ENCODE assay signal across 21 cellular contexts in the genomic region with DNA sequence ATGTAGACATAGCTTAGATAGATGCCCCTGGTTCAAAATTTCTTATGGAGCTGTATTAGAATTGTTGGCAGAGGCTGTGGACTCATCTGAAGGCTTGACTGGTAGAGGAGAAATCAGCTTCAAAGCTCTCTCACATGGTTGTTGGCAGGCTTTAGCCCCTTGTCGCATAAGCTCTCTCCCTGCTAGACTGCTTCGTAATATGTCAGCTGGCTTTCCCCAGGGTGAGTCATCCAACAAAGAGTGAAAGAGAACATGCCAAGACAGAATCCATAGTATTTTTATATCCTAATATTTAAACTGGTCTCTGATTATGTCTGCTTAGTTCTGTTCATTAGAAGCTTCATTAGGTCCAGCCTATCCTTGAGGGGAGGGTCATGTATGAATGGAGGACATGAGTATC.
DNase-seq lines count a peak whose midpoint lies in the region; ATAC-seq, FAIRE-seq and TF ChIP-seq lines count a peak whose summit lies in the region.
"Had no signal": no experiment of that assay in that cellular context is flagged by ENCODE, and none has a peak within 500 bp of the region (broad histone marks: within the 10 kb centered on the region; RNA-seq: fewer than 3 reads in every experiment).

No MANE protein-coding gene starts in this region.

- ATAC-seq in HG03457 (IDR thresholded peaks at IDR 0.05; ENCODE audit: unreplicated experiment) = no peak

- no peak overlapping the region for H3K4me3 Mint-ChIP-seq in mesothelial cell of epicardium
- H3K4me3 Mint-ChIP-seq: CD8-positive, alpha-beta memory T cell; central memory CD8-positive, alpha-beta T cell; type B pancreatic cell had no signal

- H3K36me3 Mint-ChIP-seq in mesothelial cell of epicardium = no peaks in the 10 kb centered on the region
- H3K36me3 Mint-ChIP-seq: CD8-positive, alpha-beta memory T cell; type B pancreatic cell had no signal

- no peak overlapping the region for H3K27ac Mint-ChIP-seq in mesothelial cell of epicardium
- H3K27ac Mint-ChIP-seq: CD8-positive, alpha-beta memory T cell; type B pancreatic cell had no signal

- H3K4me3 ChIP-seq in fibroblast of mammary gland (ENCODE audit: control insufficient read depth, low read depth, low read length) (no peak overlapping the region), retinal pigment epithelial cell (ENCODE audit: low read length) (no peak overlapping the region)
- H3K4me3 ChIP-seq: esophagus squamous epithelium, lung, SJSA1, stomach had no signal

- DNase-seq in HT1080 (ENCODE audit: low read depth) (peak; percentile 55), fibroblast of mammary gland (ENCODE audit: low read depth) (peak; percentile 77), retinal pigment epithelial cell (ENCODE audit: low read depth) (peak; percentile 20), NOMO-1 (lab: John Stamatoyannopoulos, UW; ENCODE audit: unreplicated experiment in 2 of 2) (no peak), mesothelial cell of epicardium (ENCODE audit: low spot score in 2 of 2, unreplicated experiment in 2 of 2) (no peak), GM19239 (ENCODE audit: insufficient read length, low spot score) (no peak)
- DNase-seq: activated CD4-positive, alpha-beta T cell treated with anti-CD3 and anti-CD28 coated beads, Interleukin-2, amount 50 U/mL, for 4 hours; activated CD8-positive, alpha-beta memory T cell treated with anti-CD3 and anti-CD28 coated beads, Interleukin-2, amount 50 U/mL, for 48 hours; CD8-positive, alpha-beta memory T cell; DMS79; esophagus squamous epithelium; NCI-H187; nucleus accumbens; OCI-M1; stomach had no signal

- no peaks in the 10 kb centered on the region for H3K4me1 Mint-ChIP-seq in mesothelial cell of epicardium
- H3K4me1 Mint-ChIP-seq: CD8-positive, alpha-beta memory T cell; central memory CD8-positive, alpha-beta T cell had no signal

- H3K27ac ChIP-seq in VCaP = peak overlapping the region; percentile 98; the same call in 1 of the 2 replicates
- H3K27ac ChIP-seq: esophagus squamous epithelium, SJSA1, stomach had no signal

- H3K9me3 Mint-ChIP-seq in mesothelial cell of epicardium = no peaks in the 10 kb centered on the region
- H3K9me3 Mint-ChIP-seq: type B pancreatic cell had no signal

- H3K27me3 Mint-ChIP-seq in mesothelial cell of epicardium (ENCODE audit: low read depth) = peaks cover 4% of the 10 kb centered on the region
- H3K27me3 Mint-ChIP-seq: CD8-positive, alpha-beta memory T cell; central memory CD8-positive, alpha-beta T cell had no signal

- no peak for TF ChIP-seq CTCF in VCaP (conservative IDR thresholded peaks at IDR 0.05)
- no peak for TF ChIP-seq CTCF in fibroblast of mammary gland (conservative IDR thresholded peaks at IDR 0.05; ENCODE audit: control insufficient read depth, insufficient read depth, low read depth, low read length)
- TF ChIP-seq CTCF in retinal pigment epithelial cell (conservative IDR thresholded peaks at IDR 0.05; ENCODE audit: low read depth, low read length) = no peak
- no peak for TF ChIP-seq CTCF in mesothelial cell of epicardium (IDR thresholded peaks at IDR 0.05; ENCODE audit: unreplicated experiment)

- FAIRE-seq in GM19239 (lab: Jason Lieb, UNC) = no peak

Comparison
In these comparisons a context has a peak if more than half of its experiments do, and no peak if none do; other contexts are left out.
1. DNase-seq: peak in HT1080 (single experiment), fibroblast of mammary gland (single experiment) and retinal pigment epithelial cell (single experiment); none in NOMO-1 (0 of 2), mesothelial cell of epicardium (0 of 2) and GM19239 (single experiment).